Comparison of ENCODE assay signal across 16 cellular contexts in the genomic region with DNA sequence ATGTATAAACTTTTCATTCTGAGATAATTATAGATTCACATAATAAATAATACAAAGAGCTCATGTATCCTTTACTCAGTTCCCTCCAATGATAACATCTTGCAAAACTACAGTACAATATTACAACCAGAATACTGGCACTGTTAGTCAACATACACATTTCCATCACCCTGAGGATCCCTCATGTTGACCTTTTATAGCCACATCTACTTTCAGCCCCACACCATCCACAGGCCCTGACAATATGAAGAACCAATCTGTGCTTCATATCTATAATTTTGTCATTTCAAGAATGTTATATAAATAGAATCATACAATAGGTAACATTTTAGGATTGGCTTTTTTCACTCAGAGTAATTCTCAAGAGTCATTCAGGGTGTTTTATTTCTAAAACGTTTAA.
A peak's percentile ranks its signal among the peaks of the same experiment; 100 is the strongest.
DNase-seq lines count a peak whose midpoint lies in the region; ATAC-seq and TF ChIP-seq lines count a peak whose summit lies in the region.
"Had no signal": no experiment of that assay in that cellular context is flagged by ENCODE, and none has a peak within 500 bp of the region (broad histone marks: within the 10 kb centered on the region; RNA-seq: fewer than 3 reads in every experiment).

No MANE protein-coding gene starts in this region.

- peaks cover 49% of the 10 kb centered on the region for H3K4me1 Mint-ChIP-seq in activated naive CD8-positive, alpha-beta T cell treated with anti-CD3 and anti-CD28 coated beads, Interleukin-2, amount 50 U/mL, for 24 hours
- peaks cover 42% of the 10 kb centered on the region for H3K4me1 Mint-ChIP-seq in activated naive CD8-positive, alpha-beta T cell treated with anti-CD3 and anti-CD28 coated beads for 36 hours
- peaks cover 49% of the 10 kb centered on the region for H3K4me1 Mint-ChIP-seq in chondrocyte (ENCODE audit: low read depth)

- peak; percentile 60 for ATAC-seq in activated naive CD8-positive, alpha-beta T cell treated with anti-CD3 and anti-CD28 coated beads, Interleukin-2, amount 50 U/mL, for 24 hours
- ATAC-seq in Panc1 (no peak), HG02763 (IDR thresholded peaks at IDR 0.05; ENCODE audit: unreplicated experiment) (no peak), HG03520 (IDR thresholded peaks at IDR 0.05; ENCODE audit: unreplicated experiment) (no peak)
- ATAC-seq: A549 had no signal

- no peaks in the 10 kb centered on the region for H3K27me3 Mint-ChIP-seq in activated naive CD8-positive, alpha-beta T cell treated with anti-CD3 and anti-CD28 coated beads, Interleukin-2, amount 50 U/mL, for 24 hours
- H3K27me3 Mint-ChIP-seq in activated naive CD8-positive, alpha-beta T cell treated with anti-CD3 and anti-CD28 coated beads for 36 hours = no peaks in the 10 kb centered on the region
- H3K27me3 Mint-ChIP-seq in chondrocyte (ENCODE audit: low read depth) = no peaks in the 10 kb centered on the region
- H3K27me3 Mint-ChIP-seq: CD8-positive, alpha-beta memory T cell had no signal

- no TSS peak for BruUV-seq in Panc1 (replicated peaks; lab: Mats Ljungman, UMichigan)

- H3K36me3 ChIP-seq in Panc1 (ENCODE audit: control insufficient read depth, insufficient read depth, low read length) = no peaks in the 10 kb centered on the region; the same call in 1 of the 2 replicates
- H3K36me3 ChIP-seq: BE2C had no signal

- CTCF ChIA-PET in Panc1 (lab: Charles Lee) = no interaction called here

- H3K4me3 Mint-ChIP-seq in activated naive CD8-positive, alpha-beta T cell treated with anti-CD3 and anti-CD28 coated beads, Interleukin-2, amount 50 U/mL, for 24 hours = no peak overlapping the region
- no peak overlapping the region for H3K4me3 Mint-ChIP-seq in activated naive CD8-positive, alpha-beta T cell treated with anti-CD3 and anti-CD28 coated beads for 36 hours
- H3K4me3 Mint-ChIP-seq in chondrocyte (ENCODE audit: unreplicated experiment) = no peak overlapping the region
- H3K4me3 Mint-ChIP-seq: HFFc6 had no signal

- DNase-seq in activated naive CD8-positive, alpha-beta T cell treated with anti-CD3 and anti-CD28 coated beads, Interleukin-2, amount 50 U/mL, for 24 hours = no peak
- no peak for DNase-seq in activated naive CD8-positive, alpha-beta T cell treated with anti-CD3 and anti-CD28 coated beads for 36 hours
- DNase-seq in Panc1 (ENCODE audit: low read depth, low spot score) (no peak), chondrocyte (ENCODE audit: low spot score) (no peak)
- DNase-seq: BE2C; Caco-2; CD8-positive, alpha-beta memory T cell; DND-41; GDM1; HCEC 1CT; HFFc6 had no signal

- no peak overlapping the region for H3K4me3 ChIP-seq in Panc1 (ENCODE audit: low read depth in 2 of 2, low read length in 2 of 2)
- H3K4me3 ChIP-seq: A549 had no signal

- H3K9me3 Mint-ChIP-seq in activated naive CD8-positive, alpha-beta T cell treated with anti-CD3 and anti-CD28 coated beads, Interleukin-2, amount 50 U/mL, for 24 hours = no peaks in the 10 kb centered on the region
- peaks cover 3% of the 10 kb centered on the region for H3K9me3 Mint-ChIP-seq in activated naive CD8-positive, alpha-beta T cell treated with anti-CD3 and anti-CD28 coated beads for 36 hours
- H3K9me3 Mint-ChIP-seq in chondrocyte (ENCODE audit: low read depth) = peaks cover 4% of the 10 kb centered on the region
- H3K9me3 Mint-ChIP-seq: CD8-positive, alpha-beta memory T cell; HFFc6 had no signal

- peaks cover 18% of the 10 kb centered on the region for H3K36me3 Mint-ChIP-seq in activated naive CD8-positive, alpha-beta T cell treated with anti-CD3 and anti-CD28 coated beads, Interleukin-2, amount 50 U/mL, for 24 hours (ENCODE audit: low read depth)
- H3K36me3 Mint-ChIP-seq in activated naive CD8-positive, alpha-beta T cell treated with anti-CD3 and anti-CD28 coated beads for 36 hours = peaks cover 24% of the 10 kb centered on the region
- peaks cover 11% of the 10 kb centered on the region for H3K36me3 Mint-ChIP-seq in chondrocyte (ENCODE audit: low read depth)

- TF ChIP-seq CTCF in Panc1 (IDR thresholded peaks at IDR 0.05) = no peak
- no peak for TF ChIP-seq CTCF in chondrocyte (IDR thresholded peaks at IDR 0.05)

- no peak overlapping the region for H3K27ac Mint-ChIP-seq in activated naive CD8-positive, alpha-beta T cell treated with anti-CD3 and anti-CD28 coated beads, Interleukin-2, amount 50 U/mL, for 24 hours
- H3K27ac Mint-ChIP-seq in activated naive CD8-positive, alpha-beta T cell treated with anti-CD3 and anti-CD28 coated beads for 36 hours = no peak overlapping the region
- H3K27ac Mint-ChIP-seq in chondrocyte (ENCODE audit: unreplicated experiment) = peak overlapping the region; percentile 57
- H3K27ac Mint-ChIP-seq: HFFc6 had no signal

- intact Hi-C loops in Panc1 (cut with micrococcal nuclease; ENCODE audit: unreplicated experiment) = no loop called here

- no peaks in the 10 kb centered on the region for H3K27me3 ChIP-seq in Panc1 (ENCODE audit: control insufficient read depth, insufficient read depth, low read length)
- H3K27me3 ChIP-seq: BE2C had no signal

- POLR2A ChIA-PET in Panc1 (lab: Charles Lee) = no interaction called here

- in situ Hi-C loops in Panc1 (cut with HindIII; ENCODE audit: low pct_unique_long_range_greater_than_20kb, low sequenced_read_pairs) = no loop called here

- H3K4me1 ChIP-seq in Panc1 (ENCODE audit: control insufficient read depth, insufficient read depth, low read length) = peaks cover 18% of the 10 kb centered on the region
- H3K4me1 ChIP-seq: BE2C, Caco-2 had no signal

- no peaks in the 10 kb centered on the region for H3K9me3 ChIP-seq in Panc1 (ENCODE audit: control insufficient read depth, insufficient read depth, low read depth, low read length)
- H3K9me3 ChIP-seq: BE2C, Caco-2 had no signal

- H3K27ac ChIP-seq in Panc1 (ENCODE audit: low read length) = peak overlapping the region; percentile 34; the same call in 1 of the 2 replicates
- H3K27ac ChIP-seq: C4-2B, HL-60 had no signal
